Comparison of ENCODE assay signal across 1 cellular context in the genomic region with DNA sequence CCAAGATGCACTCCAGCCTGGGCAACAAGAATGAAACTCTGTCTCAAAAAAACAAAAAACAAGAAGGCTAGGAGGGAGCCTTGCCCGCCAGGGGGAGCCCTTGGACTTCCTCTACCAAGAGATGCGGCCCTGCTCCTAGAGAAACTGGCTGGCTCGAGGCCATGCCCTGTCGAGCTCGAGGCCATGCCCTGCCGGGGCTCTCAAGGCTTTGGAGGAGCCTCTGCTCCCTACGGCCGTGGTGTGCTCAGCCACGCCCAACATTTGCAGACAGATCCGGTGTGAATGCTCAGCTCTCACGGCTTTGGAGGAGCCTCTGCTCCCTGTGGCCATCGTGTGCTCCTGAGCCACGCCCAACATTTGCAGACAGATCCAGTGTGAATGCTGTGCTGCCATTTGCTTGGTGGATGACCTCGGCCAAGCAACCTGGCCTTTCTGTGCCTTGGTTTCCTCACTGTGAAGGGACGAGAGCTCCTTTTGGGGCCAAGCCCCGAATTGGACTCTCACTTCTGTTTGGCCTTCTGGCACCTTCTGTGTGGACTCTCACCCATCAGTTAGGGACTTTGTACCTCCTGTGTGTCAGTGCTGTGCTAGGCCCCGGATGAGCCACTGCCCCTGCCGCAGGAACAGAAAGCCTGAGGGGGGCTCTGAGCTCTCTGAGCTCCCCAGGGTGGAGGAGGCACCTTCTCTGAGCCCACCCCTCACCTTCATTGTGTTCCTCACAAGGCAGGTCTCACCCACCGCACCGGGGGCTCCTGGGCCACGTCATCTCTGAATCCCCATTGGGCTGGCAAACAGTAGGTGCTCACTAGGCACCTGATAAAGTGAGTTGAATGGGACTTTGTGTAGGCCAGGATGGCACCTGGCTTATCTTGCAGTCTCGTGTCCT.
TF ChIP-seq lines count a peak whose summit lies in the region.

No MANE protein-coding gene starts in this region.

TF ChIP-seq in K562, 482 proteins besides CTCF, POLR2A, EP300 and RAD21 (continued from another document and continues in another):
- TF ChIP-seq ZNF165 (CRISPR knock-in tag; IDR thresholded peaks at IDR 0.05; ENCODE audit: borderline replicate concordance): peak; percentile 56; the same call in 1 of the 2 replicates
- peak; percentile 67 for TF ChIP-seq ZNF511 (CRISPR knock-in tag; IDR thresholded peaks at IDR 0.05)
- TF ChIP-seq, protein P1, sequence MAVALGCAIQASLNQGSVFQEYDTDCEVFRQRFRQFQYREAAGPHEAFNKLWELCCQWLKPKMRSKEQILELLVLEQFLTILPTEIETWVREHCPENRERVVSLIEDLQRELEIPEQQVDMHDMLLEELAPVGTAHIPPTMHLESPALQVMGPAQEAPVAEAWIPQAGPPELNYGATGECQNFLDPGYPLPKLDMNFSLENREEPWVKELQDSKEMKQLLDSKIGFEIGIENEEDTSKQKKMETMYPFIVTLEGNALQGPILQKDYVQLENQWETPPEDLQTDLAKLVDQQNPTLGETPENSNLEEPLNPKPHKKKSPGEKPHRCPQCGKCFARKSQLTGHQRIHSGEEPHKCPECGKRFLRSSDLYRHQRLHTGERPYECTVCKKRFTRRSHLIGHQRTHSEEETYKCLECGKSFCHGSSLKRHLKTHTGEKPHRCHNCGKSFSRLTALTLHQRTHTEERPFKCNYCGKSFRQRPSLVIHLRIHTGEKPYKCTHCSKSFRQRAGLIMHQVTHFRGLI (CRISPR knock-in tag; IDR thresholded peaks at IDR 0.05): peak; percentile 85; the same call in 1 of the 2 replicates
- TF ChIP-seq ZNF77 (CRISPR knock-in tag; IDR thresholded peaks at IDR 0.05): no peak
- peak; percentile 44; the same call in 1 of the 2 replicates for TF ChIP-seq ATF7 (IDR thresholded peaks at IDR 0.05)
- no peak for TF ChIP-seq SMARCA4 (IDR thresholded peaks at IDR 0.05)
- TF ChIP-seq ZNF75A (CRISPR knock-in tag; IDR thresholded peaks at IDR 0.05): 0 out of 2 replicates have a peak, but pooled peaks have one; percentile 40
- no peak for TF ChIP-seq TAF7 (tag; IDR thresholded peaks at IDR 0.05)
- TF ChIP-seq BCL6 (CRISPR knock-in tag; IDR thresholded peaks at IDR 0.05): 0 out of 2 replicates have a peak, but pooled peaks have one; percentile 53
- 0 out of 2 replicates have a peak, but pooled peaks have one; percentile 29 for TF ChIP-seq ZNF695 (CRISPR knock-in tag; IDR thresholded peaks at IDR 0.05)
- TF ChIP-seq, protein P2, sequence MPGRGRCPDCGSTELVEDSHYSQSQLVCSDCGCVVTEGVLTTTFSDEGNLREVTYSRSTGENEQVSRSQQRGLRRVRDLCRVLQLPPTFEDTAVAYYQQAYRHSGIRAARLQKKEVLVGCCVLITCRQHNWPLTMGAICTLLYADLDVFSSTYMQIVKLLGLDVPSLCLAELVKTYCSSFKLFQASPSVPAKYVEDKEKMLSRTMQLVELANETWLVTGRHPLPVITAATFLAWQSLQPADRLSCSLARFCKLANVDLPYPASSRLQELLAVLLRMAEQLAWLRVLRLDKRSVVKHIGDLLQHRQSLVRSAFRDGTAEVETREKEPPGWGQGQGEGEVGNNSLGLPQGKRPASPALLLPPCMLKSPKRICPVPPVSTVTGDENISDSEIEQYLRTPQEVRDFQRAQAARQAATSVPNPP (IDR thresholded peaks at IDR 0.05; ENCODE audit: borderline replicate concordance, insufficient read depth, insufficient read length): no peak
- TF ChIP-seq, protein P3, sequence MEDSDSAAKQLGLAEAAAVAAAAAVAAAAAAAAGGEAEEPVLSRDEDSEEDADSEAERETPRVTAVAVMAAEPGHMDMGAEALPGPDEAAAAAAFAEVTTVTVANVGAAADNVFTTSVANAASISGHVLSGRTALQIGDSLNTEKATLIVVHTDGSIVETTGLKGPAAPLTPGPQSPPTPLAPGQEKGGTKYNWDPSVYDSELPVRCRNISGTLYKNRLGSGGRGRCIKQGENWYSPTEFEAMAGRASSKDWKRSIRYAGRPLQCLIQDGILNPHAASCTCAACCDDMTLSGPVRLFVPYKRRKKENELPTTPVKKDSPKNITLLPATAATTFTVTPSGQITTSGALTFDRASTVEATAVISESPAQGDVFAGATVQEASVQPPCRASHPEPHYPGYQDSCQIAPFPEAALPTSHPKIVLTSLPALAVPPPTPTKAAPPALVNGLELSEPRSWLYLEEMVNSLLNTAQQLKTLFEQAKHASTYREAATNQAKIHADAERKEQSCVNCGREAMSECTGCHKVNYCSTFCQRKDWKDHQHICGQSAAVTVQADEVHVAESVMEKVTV (CRISPR knock-in tag; IDR thresholded peaks at IDR 0.05): peak; percentile 94
- TF ChIP-seq YY1 (IDR thresholded peaks at IDR 0.05; ENCODE audit: borderline replicate concordance in 1 of 3, control insufficient read depth in 1 of 3, extremely low read depth in 1 of 3, insufficient read depth in 3 of 3, insufficient read length in 1 of 3, insufficient replicate concordance in 2 of 3, low read depth in 1 of 3, low read length in 2 of 3): peak in 1 of 3 experiments; percentile 40
- peak; percentile 28 for TF ChIP-seq RBM39 (optimal IDR thresholded peaks at IDR 0.05; ENCODE audit: low read depth, low read length)
- peak; percentile 29 to 32; a peak in 1 of 4 replicates for TF ChIP-seq NRF1 (conservative IDR thresholded peaks at IDR 0.05 in 1 of 2, IDR thresholded peaks at IDR 0.05 in 1 of 2)
- peak; percentile 79 for TF ChIP-seq KLF1 (tag; IDR thresholded peaks at IDR 0.05)
- TF ChIP-seq NR2C2 (CRISPR knock-in tag; IDR thresholded peaks at IDR 0.05): no peak
- peak; percentile 44; the same call in 1 of the 2 replicates for TF ChIP-seq NR2C2 (tag; IDR thresholded peaks at IDR 0.05)
- TF ChIP-seq KLF13 (tag; IDR thresholded peaks at IDR 0.05; ENCODE audit: borderline replicate concordance, low read depth): peak; percentile 77; the same call in 1 of the 2 replicates
- TF ChIP-seq CBFB (CRISPR knock-in tag; IDR thresholded peaks at IDR 0.05): no peak
- peak; percentile 10; the same call in 1 of the 2 replicates for TF ChIP-seq ZBTB12 (CRISPR knock-in tag; IDR thresholded peaks at IDR 0.05)
- TF ChIP-seq FOXP1 (CRISPR knock-in tag; IDR thresholded peaks at IDR 0.05): peak; percentile 84; the same call in 1 of the 2 replicates
- peak; percentile 24; the same call in 1 of the 2 replicates for TF ChIP-seq XRCC5 (IDR thresholded peaks at IDR 0.05; ENCODE audit: low read depth, low read length)
- TF ChIP-seq PURB (CRISPR knock-in tag; IDR thresholded peaks at IDR 0.05; ENCODE audit: low read depth): no peak
- TF ChIP-seq NONO (IDR thresholded peaks at IDR 0.05; ENCODE audit: low read depth in 2 of 2, low read length in 1 of 2): peak in 1 of 2 experiments; percentile 46; a peak in 1 of 4 replicates
- no peak for TF ChIP-seq TRIM24 (IDR thresholded peaks at IDR 0.05)
- peak; percentile 92 for TF ChIP-seq SMC3 (conservative IDR thresholded peaks at IDR 0.05; ENCODE audit: insufficient read depth, low read depth, low read length)
- no peak for TF ChIP-seq CGGBP1 (CRISPR knock-in tag; IDR thresholded peaks at IDR 0.05)
- TF ChIP-seq TAF15 (IDR thresholded peaks at IDR 0.05; ENCODE audit: low read depth, low read length): no peak
- TF ChIP-seq KLF6 (CRISPR knock-in tag; IDR thresholded peaks at IDR 0.05; ENCODE audit: borderline replicate concordance): peak; percentile 72; the same call in 1 of the 2 replicates
- peak; percentile 22; the same call in 1 of the 2 replicates for TF ChIP-seq RNF2 (IDR thresholded peaks at IDR 0.05)
- TF ChIP-seq ERF (CRISPR knock-in tag; IDR thresholded peaks at IDR 0.05): peak; percentile 77; the same call in 1 of the 2 replicates
- peak; percentile 92 for TF ChIP-seq ARID2 (IDR thresholded peaks at IDR 0.05)
- TF ChIP-seq ZNF57 (CRISPR knock-in tag; IDR thresholded peaks at IDR 0.05): 0 out of 2 replicates have a peak, but pooled peaks have one; percentile 47
- no peak for TF ChIP-seq SMAD1 (IDR thresholded peaks at IDR 0.05; ENCODE audit: low read depth, low read length, partially characterized antibody)
- 0 out of 2 replicates have a peak, but pooled peaks have one; percentile 19 for TF ChIP-seq ZEB2 (IDR thresholded peaks at IDR 0.05)
- TF ChIP-seq ARID4B (CRISPR knock-in tag; IDR thresholded peaks at IDR 0.05): no peak
- TF ChIP-seq ZNF263 (CRISPR knock-in tag; IDR thresholded peaks at IDR 0.05; ENCODE audit: borderline replicate concordance): 0 out of 2 replicates have a peak, but pooled peaks have one; percentile 26
- TF ChIP-seq, protein P4, sequence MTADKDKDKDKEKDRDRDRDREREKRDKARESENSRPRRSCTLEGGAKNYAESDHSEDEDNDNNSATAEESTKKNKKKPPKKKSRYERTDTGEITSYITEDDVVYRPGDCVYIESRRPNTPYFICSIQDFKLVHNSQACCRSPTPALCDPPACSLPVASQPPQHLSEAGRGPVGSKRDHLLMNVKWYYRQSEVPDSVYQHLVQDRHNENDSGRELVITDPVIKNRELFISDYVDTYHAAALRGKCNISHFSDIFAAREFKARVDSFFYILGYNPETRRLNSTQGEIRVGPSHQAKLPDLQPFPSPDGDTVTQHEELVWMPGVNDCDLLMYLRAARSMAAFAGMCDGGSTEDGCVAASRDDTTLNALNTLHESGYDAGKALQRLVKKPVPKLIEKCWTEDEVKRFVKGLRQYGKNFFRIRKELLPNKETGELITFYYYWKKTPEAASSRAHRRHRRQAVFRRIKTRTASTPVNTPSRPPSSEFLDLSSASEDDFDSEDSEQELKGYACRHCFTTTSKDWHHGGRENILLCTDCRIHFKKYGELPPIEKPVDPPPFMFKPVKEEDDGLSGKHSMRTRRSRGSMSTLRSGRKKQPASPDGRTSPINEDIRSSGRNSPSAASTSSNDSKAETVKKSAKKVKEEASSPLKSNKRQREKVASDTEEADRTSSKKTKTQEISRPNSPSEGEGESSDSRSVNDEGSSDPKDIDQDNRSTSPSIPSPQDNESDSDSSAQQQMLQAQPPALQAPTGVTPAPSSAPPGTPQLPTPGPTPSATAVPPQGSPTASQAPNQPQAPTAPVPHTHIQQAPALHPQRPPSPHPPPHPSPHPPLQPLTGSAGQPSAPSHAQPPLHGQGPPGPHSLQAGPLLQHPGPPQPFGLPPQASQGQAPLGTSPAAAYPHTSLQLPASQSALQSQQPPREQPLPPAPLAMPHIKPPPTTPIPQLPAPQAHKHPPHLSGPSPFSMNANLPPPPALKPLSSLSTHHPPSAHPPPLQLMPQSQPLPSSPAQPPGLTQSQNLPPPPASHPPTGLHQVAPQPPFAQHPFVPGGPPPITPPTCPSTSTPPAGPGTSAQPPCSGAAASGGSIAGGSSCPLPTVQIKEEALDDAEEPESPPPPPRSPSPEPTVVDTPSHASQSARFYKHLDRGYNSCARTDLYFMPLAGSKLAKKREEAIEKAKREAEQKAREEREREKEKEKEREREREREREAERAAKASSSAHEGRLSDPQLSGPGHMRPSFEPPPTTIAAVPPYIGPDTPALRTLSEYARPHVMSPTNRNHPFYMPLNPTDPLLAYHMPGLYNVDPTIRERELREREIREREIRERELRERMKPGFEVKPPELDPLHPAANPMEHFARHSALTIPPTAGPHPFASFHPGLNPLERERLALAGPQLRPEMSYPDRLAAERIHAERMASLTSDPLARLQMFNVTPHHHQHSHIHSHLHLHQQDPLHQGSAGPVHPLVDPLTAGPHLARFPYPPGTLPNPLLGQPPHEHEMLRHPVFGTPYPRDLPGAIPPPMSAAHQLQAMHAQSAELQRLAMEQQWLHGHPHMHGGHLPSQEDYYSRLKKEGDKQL (CRISPR knock-in tag; IDR thresholded peaks at IDR 0.05; ENCODE audit: borderline replicate concordance): no peak
- TF ChIP-seq JUN (IDR thresholded peaks at IDR 0.05; ENCODE audit: borderline replicate concordance, low read depth, low read length): 0 out of 2 replicates have a peak, but pooled peaks have one; percentile 3
- peak; percentile 72; the same call in 1 of the 2 replicates for TF ChIP-seq JUN (CRISPR knock-in tag; IDR thresholded peaks at IDR 0.05; ENCODE audit: borderline replicate concordance)
